ENCODE assay signal across 9 cellular contexts in the genomic region with DNA sequence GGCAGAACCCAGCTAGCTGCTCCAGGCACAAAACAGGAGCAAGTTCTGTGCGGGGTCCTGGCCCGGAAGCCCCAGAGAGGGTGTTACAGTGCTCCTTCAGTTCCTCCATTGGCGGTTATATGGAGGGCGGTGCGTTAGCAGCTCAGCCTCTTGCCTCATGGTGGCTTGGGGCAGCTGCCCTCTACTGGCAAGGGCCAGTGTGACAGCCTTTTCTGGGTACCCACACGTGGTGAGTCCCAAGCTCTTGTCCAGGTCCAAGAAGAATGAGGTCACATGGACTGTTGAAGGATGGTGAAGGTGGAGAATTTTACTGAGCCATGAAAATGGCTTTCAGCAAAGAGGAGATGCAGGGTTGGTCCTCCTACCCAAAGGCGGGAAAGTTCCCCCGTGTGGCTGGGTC.
A peak's percentile ranks its signal among the peaks of the same experiment; 100 is the strongest.
DNase-seq lines count a peak whose midpoint lies in the region; ATAC-seq and TF ChIP-seq lines count a peak whose summit lies in the region.
"Had no signal": no experiment of that assay in that cellular context is flagged by ENCODE, and none has a peak within 500 bp of the region (broad histone marks: within the 10 kb centered on the region; RNA-seq: fewer than 3 reads in every experiment).

No MANE protein-coding gene starts in this region.

- H3K4me3 ChIP-seq in WI38 (ENCODE audit: low read depth, low read length) (no peak overlapping the region), kidney epithelial cell (ENCODE audit: low read depth, low read length) (no peak overlapping the region)

- DNase-seq in AG09319 (ENCODE audit: extremely low read depth, low read depth) (no peak), GM13977 (ENCODE audit: low spot score) (no peak), kidney epithelial cell (ENCODE audit: low read depth) (no peak), NCI-H82 (lab: John Stamatoyannopoulos, UW) (no peak), DMS 273 (lab: John Stamatoyannopoulos, UW; ENCODE audit: unreplicated experiment) (no peak)
- DNase-seq: NCI-H1105 had no signal

- H3K27me3 ChIP-seq in kidney epithelial cell (ENCODE audit: control insufficient read depth, insufficient read depth, low read length) = peaks cover 6% of the 10 kb centered on the region

- no peaks in the 10 kb centered on the region for H3K36me3 ChIP-seq in kidney epithelial cell (ENCODE audit: control insufficient read depth, insufficient read depth, low read length)

- ATAC-seq in GM19035 (IDR thresholded peaks at IDR 0.05; ENCODE audit: unreplicated experiment) (no peak), HG02678 (IDR thresholded peaks at IDR 0.05; ENCODE audit: unreplicated experiment) (no peak)

- TF ChIP-seq CTCF in AG09319 (IDR thresholded peaks at IDR 0.05; ENCODE audit: low read depth, low read length) (peak; percentile 6), GM13977 (IDR thresholded peaks at IDR 0.05; ENCODE audit: extremely low read depth, insufficient read depth, missing control alignments) (peak; percentile 34), WI38 (IDR thresholded peaks at IDR 0.05; ENCODE audit: low read depth, low read length) (0 out of 2 replicates have a peak, but pooled peaks have one; percentile 29), kidney epithelial cell (IDR thresholded peaks at IDR 0.05; ENCODE audit: insufficient read depth, low read length, poor library complexity, severe bottlenecking) (peak; percentile 21)

- in situ Hi-C loops in GM13977 (cut with MboI; ENCODE audit: low pct_unique_long_range_greater_than_20kb, low sequenced_read_pairs, unreplicated experiment) = no loop called here
